In genomic region chr7:109950256-109950655, GRCh38 we compare ENCODE assay signal across 1 cellular context.
TF ChIP-seq lines count a peak whose summit lies in the region.

No MANE protein-coding gene starts in this region.

TF ChIP-seq in GM23338, 12 proteins besides CTCF, POLR2A, EP300 and RAD21 (continued from another document):
- TF ChIP-seq REST (IDR thresholded peaks at IDR 0.05; ENCODE audit: unreplicated experiment) (no peak), NANOG (IDR thresholded peaks at IDR 0.05; ENCODE audit: borderline replicate concordance) (no peak), EZH2phosphoT487 (IDR thresholded peaks at IDR 0.05; ENCODE audit: unreplicated experiment) (no peak), POLR2AphosphoS5 (IDR thresholded peaks at IDR 0.05; ENCODE audit: low read depth) (no peak), STAT1 (IDR thresholded peaks at IDR 0.05; ENCODE audit: unreplicated experiment) (no peak)
